Comparison of ENCODE assay signal across 9 cellular contexts in the genomic region with DNA sequence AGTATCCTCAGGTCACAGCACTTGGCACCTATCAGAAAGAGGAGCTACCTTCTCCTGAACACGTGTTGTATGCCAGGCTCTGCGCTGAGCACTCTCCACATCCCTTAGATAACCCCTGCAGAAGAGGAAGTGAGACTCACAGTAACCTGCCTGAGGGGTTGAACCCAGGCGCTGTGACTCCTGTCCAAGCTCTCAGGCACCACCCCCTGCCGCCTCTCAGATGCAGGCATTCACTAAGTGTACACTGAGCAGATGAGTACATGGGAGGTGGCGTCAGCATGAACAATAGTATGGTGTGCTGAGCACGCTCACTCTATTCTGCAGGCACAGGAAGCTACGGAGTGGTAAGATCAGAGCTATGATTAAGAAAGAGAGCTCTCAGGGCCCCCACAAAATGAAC. TPM values are rescaled to one million over a fixed set of nuclear protein-coding genes. Genes with fewer than 3 reads are reported as not detected.
DNase-seq lines count a peak whose midpoint lies in the region; ATAC-seq, FAIRE-seq and TF ChIP-seq lines count a peak whose summit lies in the region.
"Had no signal": no experiment of that assay in that cellular context is flagged by ENCODE, and none has a peak within 500 bp of the region (broad histone marks: within the 10 kb centered on the region; RNA-seq: fewer than 3 reads in every experiment).

No MANE protein-coding gene starts in this region.

- no peaks in the 10 kb centered on the region for H3K36me3 Mint-ChIP-seq in CD4-positive, CD25-positive, alpha-beta regulatory T cell
- H3K36me3 Mint-ChIP-seq in type B pancreatic cell = no peaks in the 10 kb centered on the region

- peak; percentile 97 to 98 for ATAC-seq in CD4-positive, CD25-positive, alpha-beta regulatory T cell (ENCODE audit: low read depth in 2 of 2)
- peak; percentile 99 for ATAC-seq in GM21390 (IDR thresholded peaks at IDR 0.05; ENCODE audit: unreplicated experiment)

- H3K27ac Mint-ChIP-seq in CD4-positive, CD25-positive, alpha-beta regulatory T cell = peak overlapping the region; percentile 79 to 90 (median 87)
- no peak overlapping the region for H3K27ac Mint-ChIP-seq in type B pancreatic cell

- H3K36me3 ChIP-seq in CD4-positive, CD25-positive, alpha-beta regulatory T cell (ENCODE audit: control insufficient read depth, insufficient read depth, low read length) = no peaks in the 10 kb centered on the region

- no peaks in the 10 kb centered on the region for H3K27me3 Mint-ChIP-seq in CD4-positive, CD25-positive, alpha-beta regulatory T cell
- no peaks in the 10 kb centered on the region for H3K27me3 Mint-ChIP-seq in type B pancreatic cell

- H3K4me1 ChIP-seq in CD4-positive, CD25-positive, alpha-beta regulatory T cell (ENCODE audit: control insufficient read depth, insufficient read depth, low read length, poor library complexity, severe bottlenecking) = peaks cover 16% of the 10 kb centered on the region

- H3K27ac ChIP-seq in CD4-positive, CD25-positive, alpha-beta regulatory T cell (ENCODE audit: insufficient read depth, low read length, poor library complexity, severe bottlenecking) = peak overlapping the region; percentile 24

- H3K4me3 ChIP-seq in CD4-positive, CD25-positive, alpha-beta regulatory T cell (ENCODE audit: low read depth, low read length) = peak overlapping the region; percentile 43

- peak in 2 of 3 donors; percentile 37 to 83 for DNase-seq in CD4-positive, CD25-positive, alpha-beta regulatory T cell
- DNase-seq in HT1080 (ENCODE audit: low read depth) = peak; percentile 18
- peak; percentile 53 for DNase-seq in activated T-cell treated with anti-CD3 and anti-CD28 coated beads, Interleukin-2, amount 50 U/mL, for 1 hour
- DNase-seq in stimulated activated CD8-positive, alpha-beta memory T cell treated with anti-CD3 and anti-CD28 coated beads, Interleukin-15, amount 100 ng/mL, for 48 hours (ENCODE audit: low read depth in 2 of 2) = peak; percentile 22 to 65
- no peak for DNase-seq in HUDEP-2 (lab: John Stamatoyannopoulos, UW; ENCODE audit: unreplicated experiment in 76 of 76)
- no peak for DNase-seq in HTR-8/SVneo (ENCODE audit: insufficient read length, low spot score)
- DNase-seq in type B pancreatic cell (ENCODE audit: extremely low spot score, unreplicated experiment) = no peak

- peaks cover 8 to 34% (median 19%) of the 10 kb centered on the region in 4 donors for H3K4me1 Mint-ChIP-seq in CD4-positive, CD25-positive, alpha-beta regulatory T cell
- H3K4me1 Mint-ChIP-seq in type B pancreatic cell (ENCODE audit: unreplicated experiment) = peaks cover 20% of the 10 kb centered on the region

- H3K27me3 ChIP-seq in CD4-positive, CD25-positive, alpha-beta regulatory T cell (ENCODE audit: control insufficient read depth, insufficient read depth, low read length) = no peaks in the 10 kb centered on the region

- H3K4me3 Mint-ChIP-seq in CD4-positive, CD25-positive, alpha-beta regulatory T cell = peak overlapping the region; percentile 24 to 64 (median 55)
- no peak overlapping the region for H3K4me3 Mint-ChIP-seq in type B pancreatic cell

- TF ChIP-seq CTCF in type B pancreatic cell (conservative IDR thresholded peaks at IDR 0.05) = no peak

- no peaks in the 10 kb centered on the region for H3K9me3 ChIP-seq in CD4-positive, CD25-positive, alpha-beta regulatory T cell (ENCODE audit: control insufficient read depth in 2 of 2, low read length in 2 of 2)

- H3K9me3 Mint-ChIP-seq in CD4-positive, CD25-positive, alpha-beta regulatory T cell = peaks cover 0 to 2% (median 0%) of the 10 kb centered on the region in 7 donors
- peaks cover 4% of the 10 kb centered on the region for H3K9me3 Mint-ChIP-seq in type B pancreatic cell

- FAIRE-seq in HTR-8/SVneo (lab: Jason Lieb, UNC) = no peak
- FAIRE-seq: TTC549 had no signal

RNA-seq across cellular contexts. Expression of a gene that starts 21.0 kb away (rescaled TPM):
- 16.0 TPM for total RNA-seq in CD4-positive, CD25-positive, alpha-beta regulatory T cell
- 1 to 10 TPM; 5.2 to 5.6 (median 5.4) TPM for polyA plus RNA-seq in CD4-positive, CD25-positive, alpha-beta regulatory T cell
- total RNA-seq in HT1080 (2014; rRNA removed; shearing (Covaris generic)) = 12.6 and 12.7 TPM in 2 replicates
- 6.3 and 8.3 TPM in 2 replicates for polyA plus RNA-seq in HT1080 (2015; cell fraction: cytosol; rRNA removed)
- 14.0 and 17.1 TPM in 2 replicates for polyA plus RNA-seq in HT1080 (2015; cell fraction: nucleus; rRNA removed)
- total RNA-seq in type B pancreatic cell (ENCODE audit: low replicate concordance) = 9.8 and 22.1 TPM in 2 replicates

Comparison
In these comparisons a context has a peak if more than half of its experiments do, and no peak if none do; other contexts are left out.
1. DNase-seq: peak in CD4-positive, CD25-positive, alpha-beta regulatory T cell (2 of 3), HT1080 (single experiment), activated T-cell treated with anti-CD3 and anti-CD28 coated beads, Interleukin-2, amount 50 U/mL, for 1 hour (single experiment) and stimulated activated CD8-positive, alpha-beta memory T cell treated with anti-CD3 and anti-CD28 coated beads, Interleukin-15, amount 100 ng/mL, for 48 hours (2 of 2); none in HUDEP-2 (0 of 76), HTR-8/SVneo (single experiment) and type B pancreatic cell (single experiment).